ENCODE assay signal across 18 cellular contexts in genomic region chrX:24063488-24063887, GRCh38. TPM values are rescaled to one million over a fixed set of nuclear protein-coding genes. Genes with fewer than 3 reads are reported as not detected.
A peak's percentile ranks its signal among the peaks of the same experiment; 100 is the strongest.
DNase-seq lines count a peak whose midpoint lies in the region; ATAC-seq, FAIRE-seq and TF ChIP-seq lines count a peak whose summit lies in the region.
"Had no signal": no experiment of that assay in that cellular context is flagged by ENCODE, and none has a peak within 500 bp of the region (broad histone marks: within the 10 kb centered on the region; RNA-seq: fewer than 3 reads in every experiment).

No MANE protein-coding gene starts in this region.

- no peak for DNase-seq in activated T-cell treated with anti-CD3 and anti-CD28 coated beads, Interleukin-2, amount 50 U/mL, for 24 hours
- DNase-seq in activated T-cell treated with anti-CD3 and anti-CD28 coated beads, Interleukin-2, amount 50 U/mL, for 4 hours = no peak
- DNase-seq in HTR-8/SVneo (ENCODE audit: insufficient read length, low spot score) (no peak), dedifferentiated amniotic fluid mesenchymal stem cell (ENCODE audit: extremely low spot score) (peak; percentile 1), osteocyte (ENCODE audit: extremely low spot score, unreplicated experiment) (peak; percentile 23), OCI-M1 (lab: John Stamatoyannopoulos, UW) (no peak)
- DNase-seq: 8988T; Calu3; CD8-positive, alpha-beta T cell; DMS79 treated with DMSO at 0.1 percent for 48 hours; GM23248; HCEC 1CT had no signal

- H3K27ac Mint-ChIP-seq in activated T-cell treated with anti-CD3 and anti-CD28 coated beads, Interleukin-2, amount 50 U/mL, for 24 hours = peak overlapping the region; percentile 8
- no peak overlapping the region for H3K27ac Mint-ChIP-seq in osteocyte (ENCODE audit: unreplicated experiment)
- H3K27ac Mint-ChIP-seq: B cell; CD8-positive, alpha-beta T cell had no signal

- ATAC-seq in activated T-cell treated with anti-CD3 and anti-CD28 coated beads, Interleukin-2, amount 50 U/mL, for 4 hours = no peak
- ATAC-seq in HG03521 (IDR thresholded peaks at IDR 0.05; ENCODE audit: unreplicated experiment) (no peak), HG02938 (IDR thresholded peaks at IDR 0.05; ENCODE audit: unreplicated experiment) (no peak)
- ATAC-seq: CD8-positive, alpha-beta T cell had no signal

- peaks cover 94% of the 10 kb centered on the region for H3K36me3 Mint-ChIP-seq in activated T-cell treated with anti-CD3 and anti-CD28 coated beads, Interleukin-2, amount 50 U/mL, for 24 hours (ENCODE audit: low read depth)
- H3K36me3 Mint-ChIP-seq in activated T-cell treated with anti-CD3 and anti-CD28 coated beads, Interleukin-2, amount 50 U/mL, for 4 hours (ENCODE audit: insufficient read depth) = peaks cover 17% of the 10 kb centered on the region
- peaks cover 54% of the 10 kb centered on the region for H3K36me3 Mint-ChIP-seq in osteocyte (ENCODE audit: unreplicated experiment)

- no peaks in the 10 kb centered on the region for H3K27me3 Mint-ChIP-seq in activated T-cell treated with anti-CD3 and anti-CD28 coated beads, Interleukin-2, amount 50 U/mL, for 24 hours
- H3K27me3 Mint-ChIP-seq in activated T-cell treated with anti-CD3 and anti-CD28 coated beads, Interleukin-2, amount 50 U/mL, for 4 hours (ENCODE audit: low read depth) = no peaks in the 10 kb centered on the region
- H3K27me3 Mint-ChIP-seq in osteocyte (ENCODE audit: unreplicated experiment) = no peaks in the 10 kb centered on the region
- H3K27me3 Mint-ChIP-seq: B cell had no signal

- H3K4me1 Mint-ChIP-seq in activated T-cell treated with anti-CD3 and anti-CD28 coated beads, Interleukin-2, amount 50 U/mL, for 24 hours (ENCODE audit: low read depth) = peaks cover 23% of the 10 kb centered on the region
- no peaks in the 10 kb centered on the region for H3K4me1 Mint-ChIP-seq in activated T-cell treated with anti-CD3 and anti-CD28 coated beads, Interleukin-2, amount 50 U/mL, for 4 hours (ENCODE audit: low read depth)
- H3K4me1 Mint-ChIP-seq in osteocyte (ENCODE audit: unreplicated experiment) = peaks cover 2% of the 10 kb centered on the region
- H3K4me1 Mint-ChIP-seq: B cell had no signal

- H3K4me3 Mint-ChIP-seq in activated T-cell treated with anti-CD3 and anti-CD28 coated beads, Interleukin-2, amount 50 U/mL, for 24 hours = no peak overlapping the region
- H3K4me3 Mint-ChIP-seq in activated T-cell treated with anti-CD3 and anti-CD28 coated beads, Interleukin-2, amount 50 U/mL, for 4 hours = no peak overlapping the region
- no peak overlapping the region for H3K4me3 Mint-ChIP-seq in osteocyte (ENCODE audit: unreplicated experiment)
- H3K4me3 Mint-ChIP-seq: B cell; CD8-positive, alpha-beta T cell had no signal

- FAIRE-seq in HTR-8/SVneo (lab: Jason Lieb, UNC) = peak; percentile 28
- FAIRE-seq: GM12892, GM18507, H54 had no signal

- H3K9me3 Mint-ChIP-seq in activated T-cell treated with anti-CD3 and anti-CD28 coated beads, Interleukin-2, amount 50 U/mL, for 24 hours = no peaks in the 10 kb centered on the region
- no peaks in the 10 kb centered on the region for H3K9me3 Mint-ChIP-seq in activated T-cell treated with anti-CD3 and anti-CD28 coated beads, Interleukin-2, amount 50 U/mL, for 4 hours
- no peaks in the 10 kb centered on the region for H3K9me3 Mint-ChIP-seq in osteocyte (ENCODE audit: unreplicated experiment)
- H3K9me3 Mint-ChIP-seq: CD8-positive, alpha-beta T cell had no signal

- no peak for TF ChIP-seq CTCF in osteocyte (IDR thresholded peaks at IDR 0.05)

RNA-seq across cellular contexts. Expression of gene EIF2S3, which starts 8.7 kb away (rescaled TPM):
- 100 to 1,000 TPM; 257 to 313 (median 258) TPM for total RNA-seq in activated T-cell treated with anti-CD3 and anti-CD28 coated beads, Interleukin-2, amount 50 U/mL, for 4 hours
- total RNA-seq in osteocyte = 360 and 369 TPM in 2 replicates

RNA-seq across cellular contexts. Expression of gene KLHL15, which starts 36.5 kb away (rescaled TPM):
- 10 to 100 TPM; 10.4 to 11.8 (median 10.9) TPM for total RNA-seq in activated T-cell treated with anti-CD3 and anti-CD28 coated beads, Interleukin-2, amount 50 U/mL, for 4 hours
- total RNA-seq in osteocyte = 15.8 and 16.3 TPM in 2 replicates

Comparison
In these comparisons a context has a peak if more than half of its experiments do, and no peak if none do; other contexts are left out.
1. DNase-seq: peak in dedifferentiated amniotic fluid mesenchymal stem cell (single experiment) and osteocyte (single experiment); none in activated T-cell treated with anti-CD3 and anti-CD28 coated beads, Interleukin-2, amount 50 U/mL, for 24 hours (single experiment), activated T-cell treated with anti-CD3 and anti-CD28 coated beads, Interleukin-2, amount 50 U/mL, for 4 hours (single experiment), HTR-8/SVneo (single experiment) and OCI-M1 (single experiment).